18 cellular contexts compared by ENCODE assay signal in genomic region chr7:116223598-116223997, GRCh38. TPM values are rescaled to one million over a fixed set of nuclear protein-coding genes. Genes with fewer than 3 reads are reported as not detected.
A peak's percentile ranks its signal among the peaks of the same experiment; 100 is the strongest.
DNase-seq lines count a peak whose midpoint lies in the region; ATAC-seq, FAIRE-seq and TF ChIP-seq lines count a peak whose summit lies in the region.
"Had no signal": no experiment of that assay in that cellular context is flagged by ENCODE, and none has a peak within 500 bp of the region (broad histone marks: within the 10 kb centered on the region; RNA-seq: fewer than 3 reads in every experiment).

No MANE protein-coding gene starts in this region.

- H3K4ac ChIP-seq in neuronal stem cell (ENCODE audit: low read length): no peak overlapping the region

- H3K4me1 Mint-ChIP-seq in activated T-helper 17 cell treated with anti-CD3 and anti-CD28 coated beads, Interleukin-2, amount 50 U/mL, for 72 hours: peaks cover 57% of the 10 kb centered on the region
- H3K4me1 Mint-ChIP-seq in osteocyte (ENCODE audit: unreplicated experiment): peaks cover 86% of the 10 kb centered on the region

- ATAC-seq in activated T-helper 17 cell treated with anti-CD3 and anti-CD28 coated beads, Interleukin-2, amount 50 U/mL, for 72 hours (replicated peaks): no peak
- ATAC-seq in GM19324 (IDR thresholded peaks at IDR 0.05; ENCODE audit: low FRiP score, unreplicated experiment): no peak
- ATAC-seq: psoas muscle had no signal

- no CpG with 5 or more reads among the region's 1 CpG for WGBS in neuronal stem cell (ENCODE audit: extremely low coverage in 2 of 2, insufficient read length in 2 of 2, insufficient replicate concordance in 1 of 2), 2 donors

- H2AK5ac ChIP-seq in neuronal stem cell (ENCODE audit: low read depth, low read length): no peak overlapping the region

- H3K18ac ChIP-seq in neuronal stem cell (ENCODE audit: low read length): no peak overlapping the region

- DNase-seq in CD1c-positive myeloid dendritic cell (ENCODE audit: extremely low spot score) (peak; percentile 68), GM12892 (ENCODE audit: insufficient read length) (no peak), osteocyte (ENCODE audit: extremely low spot score, unreplicated experiment) (no peak), kidney glomerular epithelial cell (lab: John Stamatoyannopoulos, UW) (no peak), neuronal stem cell (ENCODE audit: low spot score) (no peak)
- DNase-seq: aorta; BE2C; DMS79; MV-4-11; NCI-H2081; NCI-H524 treated with DMSO at 0.1 percent for 48 hours; OCI-M1; psoas muscle; stimulated activated CD4-positive, alpha-beta T cell treated with anti-CD3 and anti-CD28 coated beads, Interleukin-12 subunit alpha, Interleukin-12 subunit beta, amount 100 ng/mL, for 4 hours had no signal

- no peak overlapping the region for H3K23ac ChIP-seq in neuronal stem cell (ENCODE audit: low read depth, low read length, poor library complexity)

- TF ChIP-seq CTCF in osteocyte (IDR thresholded peaks at IDR 0.05): no peak

- H3K79me1 ChIP-seq in neuronal stem cell (ENCODE audit: low read depth, low read length): no peaks in the 10 kb centered on the region

- H2BK12ac ChIP-seq in neuronal stem cell (ENCODE audit: low read length): no peak overlapping the region

- H3K9me3 Mint-ChIP-seq in activated T-helper 17 cell treated with anti-CD3 and anti-CD28 coated beads, Interleukin-2, amount 50 U/mL, for 72 hours: no peaks in the 10 kb centered on the region
- H3K9me3 Mint-ChIP-seq in osteocyte (ENCODE audit: unreplicated experiment): no peaks in the 10 kb centered on the region
- H3K9me3 Mint-ChIP-seq: activated T-helper 1 cell treated with anti-CD3 and anti-CD28 coated beads, Interleukin-12 subunit alpha, Interleukin-12 subunit beta, Interleukin-2, Interleukin-4 antibody, amounts not matched to agents 30 ng/mL and 10 ng/mL and 1 ng/mL, durations not matched to agents 14 hours and 24 hours and 36 hours had no signal

- no peak overlapping the region for H2BK5ac ChIP-seq in neuronal stem cell (ENCODE audit: low read length)

- H2AFZ ChIP-seq in neuronal stem cell (ENCODE audit: low read length): no peak overlapping the region

- no peak overlapping the region for H3K4me2 ChIP-seq in neuronal stem cell (ENCODE audit: insufficient read depth, low read length, poor library complexity, severe bottlenecking)

- H3K27me3 Mint-ChIP-seq in activated T-helper 17 cell treated with anti-CD3 and anti-CD28 coated beads, Interleukin-2, amount 50 U/mL, for 72 hours: no peaks in the 10 kb centered on the region
- no peaks in the 10 kb centered on the region for H3K27me3 Mint-ChIP-seq in osteocyte (ENCODE audit: unreplicated experiment)

- H3K27ac ChIP-seq in neuronal stem cell (replicated peaks; ENCODE audit: low read length): no peak overlapping the region
- H3K27ac ChIP-seq: psoas muscle had no signal

- no peak for TF ChIP-seq POLR2A in GM12892 (IDR thresholded peaks at IDR 0.05; ENCODE audit: low read depth, low read length)

- peak overlapping the region; percentile 68 for H3K27ac Mint-ChIP-seq in activated T-helper 17 cell treated with anti-CD3 and anti-CD28 coated beads, Interleukin-2, amount 50 U/mL, for 72 hours
- H3K27ac Mint-ChIP-seq in osteocyte (ENCODE audit: unreplicated experiment): peak overlapping the region; percentile 83
- H3K27ac Mint-ChIP-seq: activated T-helper 1 cell treated with anti-CD3 and anti-CD28 coated beads, Interleukin-12 subunit alpha, Interleukin-12 subunit beta, Interleukin-2, Interleukin-4 antibody, amounts not matched to agents 30 ng/mL and 10 ng/mL and 1 ng/mL, durations not matched to agents 14 hours and 24 hours and 36 hours had no signal

- H4K8ac ChIP-seq in neuronal stem cell (ENCODE audit: low read depth, low read length): no peak overlapping the region

- no peak overlapping the region for H4K91ac ChIP-seq in neuronal stem cell (ENCODE audit: low read depth, low read length, poor library complexity)

- H3K36me3 Mint-ChIP-seq in activated T-helper 17 cell treated with anti-CD3 and anti-CD28 coated beads, Interleukin-2, amount 50 U/mL, for 72 hours (ENCODE audit: low read depth): no peaks in the 10 kb centered on the region
- peaks cover 5% of the 10 kb centered on the region for H3K36me3 Mint-ChIP-seq in osteocyte (ENCODE audit: unreplicated experiment)

- H3K4me3 ChIP-seq in neuronal stem cell (ENCODE audit: low read length in 2 of 2): no peak overlapping the region
- H3K4me3 ChIP-seq: psoas muscle had no signal

- H3K36me3 ChIP-seq in neuronal stem cell (replicated peaks in 1 of 2; ENCODE audit: control insufficient read depth in 2 of 2, insufficient read depth in 2 of 2, low read length in 2 of 2): no peaks in the 10 kb centered on the region
- H3K36me3 ChIP-seq: BE2C had no signal

- no peaks in the 10 kb centered on the region for H3K27me3 ChIP-seq in neuronal stem cell (ENCODE audit: control insufficient read depth in 3 of 3, insufficient read depth in 3 of 3, low read depth in 1 of 3, low read length in 3 of 3)
- H3K27me3 ChIP-seq: BE2C had no signal

- H3K4me3 Mint-ChIP-seq in activated T-helper 17 cell treated with anti-CD3 and anti-CD28 coated beads, Interleukin-2, amount 50 U/mL, for 72 hours: peak overlapping the region; percentile 58
- no peak overlapping the region for H3K4me3 Mint-ChIP-seq in osteocyte (ENCODE audit: unreplicated experiment)

- H2BK15ac ChIP-seq in neuronal stem cell (ENCODE audit: low read length): no peak overlapping the region

- H2BK120ac ChIP-seq in neuronal stem cell (ENCODE audit: low read depth, low read length): no peak overlapping the region

- no peaks in the 10 kb centered on the region for H3K4me1 ChIP-seq in neuronal stem cell (ENCODE audit: control insufficient read depth in 2 of 2, insufficient read depth in 1 of 2, low read depth in 1 of 2, low read length in 2 of 2)
- H3K4me1 ChIP-seq: BE2C had no signal

- peak; percentile 40 for FAIRE-seq in GM12892 (lab: Jason Lieb, UNC)
- FAIRE-seq: colon had no signal

- no peaks in the 10 kb centered on the region for H3K9me3 ChIP-seq in neuronal stem cell (replicated peaks in 1 of 2; ENCODE audit: control insufficient read depth in 2 of 2, insufficient read depth in 1 of 2, low read depth in 1 of 2, low read length in 2 of 2)
- H3K9me3 ChIP-seq: BE2C, psoas muscle had no signal

- H3K9ac ChIP-seq in neuronal stem cell (ENCODE audit: low read depth, low read length, poor library complexity): no peak overlapping the region

- no peak overlapping the region for H3K14ac ChIP-seq in neuronal stem cell (ENCODE audit: low read length)

RNA-seq across cellular contexts. Expression of gene TES, which starts 13.3 kb away (rescaled TPM):
- 65.6 TPM for polyA plus RNA-seq in GM12892 (2012; ENCODE audit: missing spikeins)
- total RNA-seq in activated T-helper 17 cell treated with anti-CD3 and anti-CD28 coated beads, Interleukin-2, amount 50 U/mL, for 72 hours: 10 to 100 TPM; 57.6 to 79.4 TPM
- 228 and 232 TPM in 2 replicates for total RNA-seq in osteocyte
- 2.9 TPM for polyA plus RNA-seq in neuronal stem cell (2013, experiment 1 of 2)
- polyA plus RNA-seq in neuronal stem cell (2013, experiment 2 of 2): 3.4 TPM
